ENCODE assay signal across 9 cellular contexts in the genomic region with DNA sequence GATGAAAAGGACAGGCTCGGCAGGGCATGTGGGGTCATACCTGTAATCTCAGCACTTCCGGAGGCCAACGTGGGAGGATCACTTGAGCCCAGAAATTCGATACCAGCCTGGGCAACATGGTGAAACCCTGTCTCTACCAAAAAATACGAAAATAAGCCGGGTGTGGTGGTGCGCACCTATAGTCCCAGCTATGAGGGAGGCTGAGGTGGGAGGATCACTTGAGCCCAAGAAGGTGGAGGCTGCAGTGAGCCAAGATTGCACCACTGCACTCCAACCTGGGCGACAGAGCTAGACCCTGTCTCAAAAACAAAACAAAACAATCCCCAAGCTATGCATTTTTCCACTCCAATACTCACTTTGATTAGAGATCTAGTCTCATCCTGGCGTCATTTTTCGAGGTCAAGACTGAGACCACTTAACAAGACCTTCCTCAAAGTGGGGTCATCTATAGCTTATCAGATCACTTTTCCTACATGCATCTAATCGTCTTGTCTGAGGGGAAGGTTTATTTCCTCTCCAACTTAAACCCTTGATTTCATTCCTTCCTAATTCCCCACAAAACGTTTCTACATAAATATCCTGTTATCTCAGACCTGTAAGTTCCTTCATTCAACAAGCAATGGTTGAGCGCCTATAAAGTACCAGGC. TPM values are rescaled to one million over a fixed set of nuclear protein-coding genes. Genes with fewer than 3 reads are reported as not detected.
DNase-seq lines count a peak whose midpoint lies in the region; ATAC-seq and TF ChIP-seq lines count a peak whose summit lies in the region.
"Had no signal": no experiment of that assay in that cellular context is flagged by ENCODE, and none has a peak within 500 bp of the region (broad histone marks: within the 10 kb centered on the region; RNA-seq: fewer than 3 reads in every experiment).

No MANE protein-coding gene starts in this region.

- H3K27me3 ChIP-seq in lower lobe of right lung (ENCODE audit: low read depth): no peaks in the 10 kb centered on the region
- H3K27me3 ChIP-seq in transverse colon: no peaks in the 10 kb centered on the region
- no peaks in the 10 kb centered on the region for H3K27me3 ChIP-seq in body of pancreas

- H3K4me3 ChIP-seq in astrocyte of the cerebellum (ENCODE audit: low read depth, low read length) (peak overlapping the region; percentile 72), lower lobe of right lung (peak overlapping the region; percentile 76), transverse colon (peak overlapping the region; percentile 14 to 80 (median 68)), body of pancreas (peak overlapping the region in 1 of 2 donors; percentile 62)

- TF ChIP-seq CTCF in astrocyte of the cerebellum (IDR thresholded peaks at IDR 0.05; ENCODE audit: low read depth, low read length, missing control alignments) (no peak), lower lobe of right lung (IDR thresholded peaks at IDR 0.05) (no peak), transverse colon (IDR thresholded peaks at IDR 0.05) (no peak), body of pancreas (IDR thresholded peaks at IDR 0.05) (no peak)

- H3K9me3 ChIP-seq in lower lobe of right lung (no peaks in the 10 kb centered on the region), transverse colon (no peaks in the 10 kb centered on the region), body of pancreas (no peaks in the 10 kb centered on the region)

- no peak for TF ChIP-seq EP300 in transverse colon (IDR thresholded peaks at IDR 0.05; ENCODE audit: low read depth)

- intact Hi-C loops in lower lobe of right lung (cut with DNase I): no loop called here
- intact Hi-C loops in transverse colon (cut with DNase I; ENCODE audit: low total_unique reads): no loop called here
- intact Hi-C loops in body of pancreas (cut with DNase I): no loop called here

- H3K4me1 ChIP-seq in lower lobe of right lung: peaks cover 15% of the 10 kb centered on the region
- H3K4me1 ChIP-seq in transverse colon: peaks cover 4 to 15% (median 10%) of the 10 kb centered on the region in 4 donors
- H3K4me1 ChIP-seq in body of pancreas: peaks cover 15% of the 10 kb centered on the region

- peaks cover 0 to 2% of the 10 kb centered on the region in 2 donors for H3K36me3 Mint-ChIP-seq in activated T-cell treated with anti-CD3 and anti-CD28 coated beads, Interleukin-2, amount 50 U/mL, for 72 hours (ENCODE audit: insufficient read depth in 2 of 2)

- no peak for TF ChIP-seq POLR2A in transverse colon (IDR thresholded peaks at IDR 0.05)
- TF ChIP-seq POLR2A in body of pancreas (IDR thresholded peaks at IDR 0.05): no peak

- peaks cover 12% of the 10 kb centered on the region for H3K4me1 Mint-ChIP-seq in activated T-cell treated with anti-CD3 and anti-CD28 coated beads, Interleukin-2, amount 50 U/mL, for 72 hours (ENCODE audit: low read depth)

- in situ Hi-C loops in astrocyte of the cerebellum (cut with HindIII; ENCODE audit: low sequenced_read_pairs): no loop called here
- in situ Hi-C loops in transverse colon (cut with MboI; ENCODE audit: low pct_ligation_motif_present in 1 of 4, low pct_unique_long_range_greater_than_20kb in 1 of 4, low sequenced_read_pairs in 3 of 4): no loop called here

- H3K27me3 Mint-ChIP-seq in activated T-cell treated with anti-CD3 and anti-CD28 coated beads, Interleukin-2, amount 50 U/mL, for 72 hours (ENCODE audit: low read depth): no peaks in the 10 kb centered on the region

- H3K9me3 Mint-ChIP-seq in activated T-cell treated with anti-CD3 and anti-CD28 coated beads, Interleukin-2, amount 50 U/mL, for 72 hours: no peaks in the 10 kb centered on the region

- H3K36me3 ChIP-seq in lower lobe of right lung (no peaks in the 10 kb centered on the region), transverse colon (no peaks in the 10 kb centered on the region), body of pancreas (replicated peaks in 1 of 2; ENCODE audit: insufficient read depth in 1 of 2, low read depth in 2 of 2) (no peaks in the 10 kb centered on the region)

- WGBS in transverse colon (ENCODE audit: low coverage in 1 of 2), 2 donors: 5 to 55% methylated on average over 4 to 13 of the region's 13 CpGs
- 34 to 38% methylated on average over 13 of the region's 13 CpGs for WGBS in body of pancreas, 2 donors

- H3K27ac Mint-ChIP-seq in activated T-cell treated with anti-CD3 and anti-CD28 coated beads, Interleukin-2, amount 50 U/mL, for 72 hours: peak overlapping the region; percentile 82

- ATAC-seq in activated T-cell treated with anti-CD3 and anti-CD28 coated beads, Interleukin-2, amount 50 U/mL, for 72 hours (replicated peaks in 1 of 2): no peak
- no peak for ATAC-seq in lower lobe of right lung
- ATAC-seq in body of pancreas: no peak

- DNase-seq in activated T-cell treated with anti-CD3 and anti-CD28 coated beads, Interleukin-2, amount 50 U/mL, for 72 hours: no peak
- no peak for DNase-seq in activated T-cell treated with anti-CD3 and anti-CD28 coated beads for 4 hours
- DNase-seq in astrocyte of the cerebellum (ENCODE audit: low read depth): no peak
- DNase-seq in lower lobe of right lung: no peak
- DNase-seq in transverse colon: no peak
- DNase-seq in anterior cingulate cortex (lab: John Stamatoyannopoulos, UW): no peak
- no peak for DNase-seq in activated CD8-positive, alpha-beta memory T cell treated with anti-CD3 and anti-CD28 coated beads, Interleukin-2, amount 50 U/mL, for 4 hours
- no peak for DNase-seq in body of pancreas

- peak overlapping the region; percentile 85 to 91 for H3K4me3 Mint-ChIP-seq in activated T-cell treated with anti-CD3 and anti-CD28 coated beads, Interleukin-2, amount 50 U/mL, for 72 hours

- H3K27ac ChIP-seq in lower lobe of right lung: peak overlapping the region; percentile 88
- peak overlapping the region; percentile 90 to 95 (median 92) for H3K27ac ChIP-seq in transverse colon
- peak overlapping the region in 2 of 4 donors; percentile 88 to 90 for H3K27ac ChIP-seq in body of pancreas

RNA-seq across cellular contexts. Expression of a gene that starts 1.3 kb away (rescaled TPM):
- total RNA-seq in activated T-cell treated with anti-CD3 and anti-CD28 coated beads, Interleukin-2, amount 50 U/mL, for 72 hours: 10 to 100 TPM; 17.7 to 19.0 TPM
- total RNA-seq in lower lobe of right lung: 8.8 TPM
- total RNA-seq in transverse colon: 10 to 100 TPM in 2 of 4 donors, 1 to 10 TPM in 2; 2.6 to 14.7 (median 8.5) TPM
- 1 to 10 TPM; 3.6 to 5.3 TPM for total RNA-seq in body of pancreas

RNA-seq across cellular contexts. Expression of a gene that starts 46.6 kb away (rescaled TPM):
- total RNA-seq in activated T-cell treated with anti-CD3 and anti-CD28 coated beads, Interleukin-2, amount 50 U/mL, for 72 hours: not detected
- total RNA-seq in lower lobe of right lung (4.8 TPM), transverse colon (not detected), body of pancreas (not detected)
- total RNA-seq: Daoy had no signal
